Comparison of ENCODE assay signal across 2 cellular contexts in the genomic region with DNA sequence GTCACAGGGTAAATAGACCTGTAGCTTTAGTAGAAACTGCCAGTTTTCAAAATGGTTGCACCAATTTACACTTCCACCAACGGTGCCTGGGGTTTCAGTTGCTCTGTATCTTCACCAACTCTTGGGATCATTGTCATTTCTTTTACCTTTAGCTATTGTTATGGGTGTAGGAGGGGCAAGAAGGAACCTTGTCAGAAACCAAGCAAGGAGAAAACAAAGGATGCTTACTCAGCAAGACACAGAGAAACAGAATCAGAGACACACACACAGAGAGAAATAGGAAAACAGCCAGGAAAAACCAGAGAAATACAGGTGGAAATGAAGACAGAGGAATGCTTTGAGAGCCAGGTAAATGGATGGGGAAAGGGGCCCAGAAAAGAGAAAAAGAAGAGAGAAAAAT.
TF ChIP-seq lines count a peak whose summit lies in the region.

No MANE protein-coding gene starts in this region.

TF ChIP-seq in A549, 52 proteins besides CTCF, POLR2A, EP300 and RAD21:
- TF ChIP-seq MAFK (IDR thresholded peaks at IDR 0.05; ENCODE audit: partially characterized antibody) (peak; percentile 71), FOXS1 (CRISPR knock-in tag; IDR thresholded peaks at IDR 0.05) (no peak)

TF ChIP-seq in K562, 482 proteins besides CTCF, POLR2A, EP300 and RAD21:
- no peak for TF ChIP-seq SMAD2 (IDR thresholded peaks at IDR 0.05; ENCODE audit: low read depth, low read length)
- peak; percentile 49 for TF ChIP-seq ZNF316 (IDR thresholded peaks at IDR 0.05)
- TF ChIP-seq, protein P1, sequence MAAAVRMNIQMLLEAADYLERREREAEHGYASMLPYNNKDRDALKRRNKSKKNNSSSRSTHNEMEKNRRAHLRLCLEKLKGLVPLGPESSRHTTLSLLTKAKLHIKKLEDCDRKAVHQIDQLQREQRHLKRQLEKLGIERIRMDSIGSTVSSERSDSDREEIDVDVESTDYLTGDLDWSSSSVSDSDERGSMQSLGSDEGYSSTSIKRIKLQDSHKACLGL (CRISPR knock-in tag; IDR thresholded peaks at IDR 0.05; ENCODE audit: borderline replicate concordance, poor library complexity, severe bottlenecking) = no peak
- TF ChIP-seq CEBPG (CRISPR knock-in tag; IDR thresholded peaks at IDR 0.05) = no peak
- TF ChIP-seq CEBPG (tag; conservative IDR thresholded peaks at IDR 0.05 in 1 of 2, IDR thresholded peaks at IDR 0.05 in 1 of 2) = no peak
- TF ChIP-seq POLR3A (IDR thresholded peaks at IDR 0.05; ENCODE audit: borderline replicate concordance, extremely low read depth, insufficient read depth, insufficient read length) = no peak
- TF ChIP-seq C11orf30 (IDR thresholded peaks at IDR 0.05; ENCODE audit: low read depth) = peak; percentile 45; the same call in 1 of the 2 replicates
TF ChIP-seq in K562: peak in this region for 2.
